2 cellular contexts compared by ENCODE assay signal in the genomic region with DNA sequence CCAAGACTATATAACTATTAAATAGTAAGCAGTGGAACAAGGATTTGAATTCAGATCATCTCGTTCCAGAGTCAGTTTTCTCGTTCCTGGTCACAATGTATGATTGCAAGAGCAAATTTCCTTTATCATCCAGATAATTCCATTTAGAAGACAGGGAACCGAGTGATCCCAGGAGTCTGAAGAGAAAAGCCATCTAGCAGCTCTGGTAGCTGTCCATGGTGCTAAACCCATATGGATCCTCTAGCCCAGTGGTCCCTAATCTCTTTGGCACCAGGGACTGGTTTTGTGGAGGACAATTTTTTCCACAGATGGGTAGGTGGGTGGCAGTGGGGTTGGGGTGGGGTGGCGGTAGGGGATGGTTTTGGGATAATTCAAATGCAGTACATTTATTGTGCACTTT.
A peak's percentile ranks its signal among the peaks of the same experiment; 100 is the strongest.
TF ChIP-seq lines count a peak whose summit lies in the region.

No MANE protein-coding gene starts in this region.

TF ChIP-seq in SK-N-SH, 30 proteins besides CTCF, POLR2A, EP300 and RAD21 (continued from another document):
- TF ChIP-seq, protein P1, sequence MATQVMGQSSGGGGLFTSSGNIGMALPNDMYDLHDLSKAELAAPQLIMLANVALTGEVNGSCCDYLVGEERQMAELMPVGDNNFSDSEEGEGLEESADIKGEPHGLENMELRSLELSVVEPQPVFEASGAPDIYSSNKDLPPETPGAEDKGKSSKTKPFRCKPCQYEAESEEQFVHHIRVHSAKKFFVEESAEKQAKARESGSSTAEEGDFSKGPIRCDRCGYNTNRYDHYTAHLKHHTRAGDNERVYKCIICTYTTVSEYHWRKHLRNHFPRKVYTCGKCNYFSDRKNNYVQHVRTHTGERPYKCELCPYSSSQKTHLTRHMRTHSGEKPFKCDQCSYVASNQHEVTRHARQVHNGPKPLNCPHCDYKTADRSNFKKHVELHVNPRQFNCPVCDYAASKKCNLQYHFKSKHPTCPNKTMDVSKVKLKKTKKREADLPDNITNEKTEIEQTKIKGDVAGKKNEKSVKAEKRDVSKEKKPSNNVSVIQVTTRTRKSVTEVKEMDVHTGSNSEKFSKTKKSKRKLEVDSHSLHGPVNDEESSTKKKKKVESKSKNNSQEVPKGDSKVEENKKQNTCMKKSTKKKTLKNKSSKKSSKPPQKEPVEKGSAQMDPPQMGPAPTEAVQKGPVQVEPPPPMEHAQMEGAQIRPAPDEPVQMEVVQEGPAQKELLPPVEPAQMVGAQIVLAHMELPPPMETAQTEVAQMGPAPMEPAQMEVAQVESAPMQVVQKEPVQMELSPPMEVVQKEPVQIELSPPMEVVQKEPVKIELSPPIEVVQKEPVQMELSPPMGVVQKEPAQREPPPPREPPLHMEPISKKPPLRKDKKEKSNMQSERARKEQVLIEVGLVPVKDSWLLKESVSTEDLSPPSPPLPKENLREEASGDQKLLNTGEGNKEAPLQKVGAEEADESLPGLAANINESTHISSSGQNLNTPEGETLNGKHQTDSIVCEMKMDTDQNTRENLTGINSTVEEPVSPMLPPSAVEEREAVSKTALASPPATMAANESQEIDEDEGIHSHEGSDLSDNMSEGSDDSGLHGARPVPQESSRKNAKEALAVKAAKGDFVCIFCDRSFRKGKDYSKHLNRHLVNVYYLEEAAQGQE (IDR thresholded peaks at IDR 0.05; ENCODE audit: low read depth, low read length), result peak; percentile 87
TF ChIP-seq in SK-N-SH: peak in this region for 1.

TF ChIP-seq in SK-N-SH treated with all-trans-retinoic acid at 6 μM for 48 hours, 23 proteins besides CTCF, POLR2A, EP300 and RAD21 (continued from another document):
- TF ChIP-seq, protein P2, sequence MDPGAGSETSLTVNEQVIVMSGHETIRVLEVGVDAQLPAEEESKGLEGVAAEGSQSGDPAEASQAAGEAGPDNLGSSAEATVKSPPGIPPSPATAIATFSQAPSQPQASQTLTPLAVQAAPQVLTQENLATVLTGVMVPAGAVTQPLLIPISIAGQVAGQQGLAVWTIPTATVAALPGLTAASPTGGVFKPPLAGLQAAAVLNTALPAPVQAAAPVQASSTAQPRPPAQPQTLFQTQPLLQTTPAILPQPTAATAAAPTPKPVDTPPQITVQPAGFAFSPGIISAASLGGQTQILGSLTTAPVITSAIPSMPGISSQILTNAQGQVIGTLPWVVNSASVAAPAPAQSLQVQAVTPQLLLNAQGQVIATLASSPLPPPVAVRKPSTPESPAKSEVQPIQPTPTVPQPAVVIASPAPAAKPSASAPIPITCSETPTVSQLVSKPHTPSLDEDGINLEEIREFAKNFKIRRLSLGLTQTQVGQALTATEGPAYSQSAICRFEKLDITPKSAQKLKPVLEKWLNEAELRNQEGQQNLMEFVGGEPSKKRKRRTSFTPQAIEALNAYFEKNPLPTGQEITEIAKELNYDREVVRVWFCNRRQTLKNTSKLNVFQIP (CRISPR knock-in tag; IDR thresholded peaks at IDR 0.05; ENCODE audit: borderline replicate concordance, low read depth), result no peak
- TF ChIP-seq ESRRG (CRISPR knock-in tag; IDR thresholded peaks at IDR 0.05), result no peak
